ENCODE assay signal across 8 cellular contexts in the genomic region with DNA sequence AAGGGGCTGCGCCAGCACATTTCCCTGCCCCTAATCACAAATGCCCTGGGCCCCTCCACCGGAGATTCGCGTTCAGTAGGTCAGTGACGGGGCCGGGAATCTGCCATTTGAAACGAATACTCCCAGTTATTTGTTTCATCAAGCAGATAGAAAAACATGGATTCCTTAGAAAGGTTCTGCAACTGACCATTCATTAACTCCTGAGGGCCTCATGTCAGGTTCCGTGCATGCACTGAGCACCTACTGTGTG. TPM values are rescaled to one million over a fixed set of nuclear protein-coding genes. Genes with fewer than 3 reads are reported as not detected.
DNase-seq lines count a peak whose midpoint lies in the region; ATAC-seq and TF ChIP-seq lines count a peak whose summit lies in the region.

No MANE protein-coding gene starts in this region.

- peak overlapping the region; percentile 69 to 85 (median 76); a peak in 21 of 22 replicates for H3K9ac ChIP-seq in BLaER1 treated with 17β-estradiol and CSF1 and Interleukin-3, amounts not matched to agents 10 nM and 100 nM

- no peak for TF ChIP-seq CTCF in astrocyte of the spinal cord (IDR thresholded peaks at IDR 0.05; ENCODE audit: low read depth, low read length)

- no peaks in the 10 kb centered on the region for H3K27me3 ChIP-seq in BLaER1 treated with 17β-estradiol and CSF1 and Interleukin-3, amounts not matched to agents 10 nM and 100 nM
- no peaks in the 10 kb centered on the region for H3K27me3 ChIP-seq in mononuclear cell (ENCODE audit: insufficient read depth, low read length)

- H3K9me3 ChIP-seq in BLaER1 treated with 17β-estradiol and CSF1 and Interleukin-3, amounts not matched to agents 10 nM and 100 nM (replicated peaks in 1 of 11): no peaks in the 10 kb centered on the region
- no peaks in the 10 kb centered on the region for H3K9me3 ChIP-seq in mononuclear cell (ENCODE audit: low read depth, low read length)

- in situ Hi-C loops in astrocyte of the spinal cord (cut with HindIII; ENCODE audit: low sequenced_read_pairs): no loop called here

- H3K27ac ChIP-seq in BLaER1 treated with 17β-estradiol and CSF1 and Interleukin-3, amounts not matched to agents 10 nM and 100 nM: peak overlapping the region in 10 of 11 experiments; percentile 31 to 90 (median 83); a peak in 19 of 22 replicates

- peak overlapping the region; percentile 48 to 69 (median 58) for H3K4me3 ChIP-seq in BLaER1 treated with 17β-estradiol and CSF1 and Interleukin-3, amounts not matched to agents 10 nM and 100 nM
- H3K4me3 ChIP-seq in astrocyte of the spinal cord (ENCODE audit: low read depth, low read length): peak overlapping the region; percentile 47
- peak overlapping the region; percentile 47 for H3K4me3 ChIP-seq in mononuclear cell (ENCODE audit: low read length)

- ATAC-seq in HG02885 (IDR thresholded peaks at IDR 0.05; ENCODE audit: poor library complexity, unreplicated experiment) (peak; percentile 6), GM21717 (IDR thresholded peaks at IDR 0.05; ENCODE audit: unreplicated experiment) (no peak), GM19395 (IDR thresholded peaks at IDR 0.05; ENCODE audit: unreplicated experiment) (no peak)

- DNase-seq in astrocyte of the spinal cord (ENCODE audit: low read depth, low spot score): no peak
- DNase-seq in stimulated activated CD4-positive, alpha-beta T cell treated with anti-CD3 and anti-CD28 coated beads, Interleukin-4, amount 100 ng/mL, for 1 hour: no peak
- no peak for DNase-seq in NCI-H128 (lab: John Stamatoyannopoulos, UW; ENCODE audit: unreplicated experiment)

- peaks cover 5 to 33% (median 20%) of the 10 kb centered on the region in 11 experiments; a peak in 19 of 22 replicates for H3K36me3 ChIP-seq in BLaER1 treated with 17β-estradiol and CSF1 and Interleukin-3, amounts not matched to agents 10 nM and 100 nM

- peaks cover 0 to 10% (median 0%) of the 10 kb centered on the region in 11 experiments; a peak in 3 of 22 replicates for H4K20me1 ChIP-seq in BLaER1 treated with 17β-estradiol and CSF1 and Interleukin-3, amounts not matched to agents 10 nM and 100 nM

- peak overlapping the region; percentile 72 to 97 (median 86) for H3K4me2 ChIP-seq in BLaER1 treated with 17β-estradiol and CSF1 and Interleukin-3, amounts not matched to agents 10 nM and 100 nM

- H3K4me1 ChIP-seq in BLaER1 treated with 17β-estradiol and CSF1 and Interleukin-3, amounts not matched to agents 10 nM and 100 nM: peaks cover 41 to 64% (median 51%) of the 10 kb centered on the region in 10 experiments
- peaks cover 54% of the 10 kb centered on the region for H3K4me1 ChIP-seq in mononuclear cell (ENCODE audit: insufficient read depth, low read length)

RNA-seq across cellular contexts. Expression of a gene that starts 25.6 kb away (rescaled TPM):
- total RNA-seq in mononuclear cell: 2,055 TPM

RNA-seq across cellular contexts. Expression of a gene that starts 48.9 kb away (rescaled TPM):
- 20.0 TPM for total RNA-seq in mononuclear cell

RNA-seq across cellular contexts. Expression of a gene that starts 53.4 kb away (rescaled TPM):
- total RNA-seq in mononuclear cell: 2.0 TPM
